Comparison of ENCODE assay signal across 8 cellular contexts in genomic region chr7:106112118-106112971, GRCh38. TPM values are rescaled to one million over a fixed set of nuclear protein-coding genes. Genes with fewer than 3 reads are reported as not detected.
DNase-seq lines count a peak whose midpoint lies in the region; ATAC-seq and TF ChIP-seq lines count a peak whose summit lies in the region.

TSS of gene SYPL1 (minus strand) at chr7:106112312. CDS start at chr7:106112208, 104 bp downstream.

- H3K36me3 ChIP-seq in heart right ventricle: no peaks in the 10 kb centered on the region

- H3K27ac Mint-ChIP-seq in progenitor cell of endocrine pancreas: peak within 1 kb of the TSS; percentile 98

- peak within 1 kb of the TSS; percentile 85 for H3K4me3 Mint-ChIP-seq in progenitor cell of endocrine pancreas (ENCODE audit: low read depth)

- H3K27me3 ChIP-seq in heart right ventricle: no peaks in the 10 kb centered on the region

- 1 to 2% (median 1%) methylated on average over 60 to 76 of the region's 76 CpGs for WGBS in adipose tissue, 3 donors
- whole genome bisulfite sequencing in heart right ventricle, 2 donors: 2 to 3% methylated on average over 49 to 76 of the region's 76 CpGs

- intact Hi-C loops in heart right ventricle (cut with DNase I): loop anchor here in 7 of 10 donors (1.0 to 10.0 kb wide), 5 partner anchors 40 to 48 kb away; no protein-coding TSS in a partner anchor

- peaks cover 4 to 46% (median 40%) of the 10 kb centered on the region in 9 donors for H3K4me1 ChIP-seq in heart right ventricle

- peak within 1 kb of the TSS; percentile 45 to 82 (median 70) for H3K4me3 ChIP-seq in heart right ventricle

- H3K27ac ChIP-seq in adipose tissue (ENCODE audit: low read depth, low read length) (peak within 1 kb of the TSS; percentile 89), heart right ventricle (peak within 1 kb of the TSS; percentile 94 to 99 (median 98))

- no peaks in the 10 kb centered on the region for H3K9me3 ChIP-seq in heart right ventricle

- peak; percentile 84 for ATAC-seq in HG02759 (IDR thresholded peaks at IDR 0.05; ENCODE audit: unreplicated experiment)
- peak; percentile 95 to 97 (median 96) for ATAC-seq in heart right ventricle

- TF ChIP-seq CTCF in GM12873 (IDR thresholded peaks at IDR 0.05; ENCODE audit: insufficient read depth, low read depth, low read length, missing control alignments) (peak; percentile 8), heart right ventricle (IDR thresholded peaks at IDR 0.05) (peak in 4 of 9 donors; percentile 10 to 52 (median 46)), progenitor cell of endocrine pancreas (IDR thresholded peaks at IDR 0.05; ENCODE audit: unreplicated experiment) (no peak)

- H3K9me3 Mint-ChIP-seq in progenitor cell of endocrine pancreas (ENCODE audit: low read depth): no peaks in the 10 kb centered on the region

- DNase-seq in NCI-H1417 treated with DMSO at 0.1 percent for 48 hours (lab: John Stamatoyannopoulos, UW) (peak; percentile 66), T follicular helper cell (ENCODE audit: low read depth) (peak; percentile 92), heart right ventricle (peak; percentile 93 to 95), progenitor cell of endocrine pancreas (ENCODE audit: low spot score, unreplicated experiment) (peak; percentile 85), ureter (ENCODE audit: low spot score) (peak; percentile 95)

- no peaks in the 10 kb centered on the region for H3K27me3 Mint-ChIP-seq in progenitor cell of endocrine pancreas

- peaks cover 2% of the 10 kb centered on the region for H3K36me3 Mint-ChIP-seq in progenitor cell of endocrine pancreas (ENCODE audit: insufficient read depth)

- peaks cover 28% of the 10 kb centered on the region for H3K4me1 Mint-ChIP-seq in progenitor cell of endocrine pancreas (ENCODE audit: low read depth)

RNA-seq across cellular contexts. Expression of gene SYPL1, which starts in this region (rescaled TPM):
- polyA plus RNA-seq in adipose tissue: 10 to 100 TPM; 40.4 to 53.5 (median 42.3) TPM
- total RNA-seq in heart right ventricle: 100 to 1,000 TPM in 1 of 10 donors, 10 to 100 TPM in 9; 63.9 to 121 (median 80.9) TPM
- 10 to 100 TPM; 58.5 to 59.9 TPM for polyA plus RNA-seq in heart right ventricle
- total RNA-seq in progenitor cell of endocrine pancreas: 52.8 and 60.3 TPM in 2 replicates
- 169 TPM for total RNA-seq in ureter

Comparison
In these comparisons a context has a peak if more than half of its experiments do, and no peak if none do; other contexts are left out.
1. Peak in every context shown above with its lines: DNase-seq, ATAC-seq, H3K4me3 ChIP-seq and H3K27ac ChIP-seq.